In the genomic region with DNA sequence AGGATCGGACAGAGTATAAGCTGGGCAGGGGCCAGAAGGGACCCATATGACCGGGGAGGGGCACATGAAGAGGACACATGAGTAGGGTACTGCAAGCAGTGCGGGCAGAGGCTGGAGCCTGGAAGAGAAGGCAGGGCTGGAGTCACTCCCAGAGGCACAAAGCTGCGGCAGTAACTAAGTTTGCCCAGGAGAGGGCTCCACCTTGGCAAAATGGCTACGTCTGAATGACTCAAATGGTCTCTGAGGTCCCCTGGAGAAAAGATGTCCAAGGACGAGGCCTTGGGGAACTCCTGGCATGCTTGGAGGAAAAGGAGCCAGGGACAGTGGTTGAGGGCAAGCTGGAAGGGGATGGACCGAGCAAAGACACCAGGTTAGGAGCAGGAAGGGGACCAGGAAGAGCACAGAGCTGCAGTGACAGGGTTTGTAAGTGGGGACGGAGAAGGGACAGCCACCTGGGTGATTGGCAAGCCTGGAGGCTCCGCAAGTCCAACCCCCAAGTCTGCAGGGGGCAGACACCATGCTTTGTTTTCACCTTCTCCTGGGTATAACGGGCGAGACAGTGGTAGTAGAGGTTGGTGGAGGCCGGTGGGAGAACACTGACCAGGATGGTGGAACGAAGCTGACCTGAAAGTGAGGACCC, we compare ENCODE assay signal across 8 cellular contexts. TPM values are rescaled to one million over a fixed set of nuclear protein-coding genes. Genes with fewer than 3 reads are reported as not detected.
A peak's percentile ranks its signal among the peaks of the same experiment; 100 is the strongest.
DNase-seq lines count a peak whose midpoint lies in the region; ATAC-seq and TF ChIP-seq lines count a peak whose summit lies in the region.

No MANE protein-coding gene starts in this region.

- H3K4me1 Mint-ChIP-seq in progenitor cell of endocrine pancreas (ENCODE audit: low read depth), result no peaks in the 10 kb centered on the region

- ATAC-seq in DND-41 (ENCODE audit: insufficient read depth, low read depth) (peak; percentile 98), HG02884 (IDR thresholded peaks at IDR 0.05; ENCODE audit: unreplicated experiment) (no peak)

- intact Hi-C loops in vagina (cut with DNase I), result no loop called here

- H3K27ac ChIP-seq in DND-41 (ENCODE audit: low read length) (no peak overlapping the region), KMS-11 (no peak overlapping the region), vagina (no peak overlapping the region)

- no peaks in the 10 kb centered on the region for H3K79me2 ChIP-seq in DND-41 (ENCODE audit: insufficient read depth, low read length)
- no peaks in the 10 kb centered on the region for H3K79me2 ChIP-seq in KMS-11 (ENCODE audit: insufficient read depth, low read depth)

- DNase-seq in DND-41 (peak; percentile 67), SIG-M5 treated with dmso at 0.1 percent for 504 hours (lab: John Stamatoyannopoulos, UW; ENCODE audit: unreplicated experiment) (peak; percentile 51), glomerular endothelial cell (ENCODE audit: extremely low read depth, low read depth, low spot score) (peak; percentile 25), progenitor cell of endocrine pancreas (ENCODE audit: low spot score, unreplicated experiment) (peak; percentile 57), vagina (ENCODE audit: extremely low spot score in 2 of 2) (no peak)
- DNase-seq in activated naive CD4-positive, alpha-beta T cell (lab: John Stamatoyannopoulos, UW), result peak; percentile 8 to 38 (median 16)

- H3K4me2 ChIP-seq in DND-41 (ENCODE audit: insufficient read depth, low read length) (no peak overlapping the region), KMS-11 (no peak overlapping the region)

- peak overlapping the region; percentile 49; the same call in 1 of the 2 replicates for H2AFZ ChIP-seq in DND-41 (ENCODE audit: low read depth, low read length)
- peak overlapping the region; percentile 64 for H2AFZ ChIP-seq in KMS-11 (ENCODE audit: low read depth)

- TF ChIP-seq POLR2A in vagina (IDR thresholded peaks at IDR 0.05), result no peak

- H3K27ac Mint-ChIP-seq in progenitor cell of endocrine pancreas, result peak overlapping the region; percentile 2

- H3K9me3 ChIP-seq in DND-41 (ENCODE audit: insufficient read depth, low read length, severe bottlenecking) (no peaks in the 10 kb centered on the region), vagina (no peaks in the 10 kb centered on the region)

- H3K4me3 ChIP-seq in DND-41 (ENCODE audit: low read depth in 1 of 2, low read length in 2 of 2) (no peak overlapping the region), KMS-11 (IDR thresholded peaks at IDR 0.05; ENCODE audit: insufficient read depth, low read depth, low read length) (no peak overlapping the region), vagina (no peak overlapping the region)

- no peaks in the 10 kb centered on the region for H4K20me1 ChIP-seq in DND-41 (ENCODE audit: insufficient read depth, low read length)
- H4K20me1 ChIP-seq in KMS-11 (ENCODE audit: insufficient read depth), result no peaks in the 10 kb centered on the region

- peaks cover 51% of the 10 kb centered on the region for H3K27me3 Mint-ChIP-seq in progenitor cell of endocrine pancreas

- H3K36me3 ChIP-seq in DND-41 (ENCODE audit: insufficient read depth, low read length) (no peaks in the 10 kb centered on the region), KMS-11 (ENCODE audit: insufficient read depth) (no peaks in the 10 kb centered on the region), vagina (no peaks in the 10 kb centered on the region)

- H3K27me3 ChIP-seq in DND-41 (ENCODE audit: insufficient read depth, low read length, poor library complexity), result peaks cover 11% of the 10 kb centered on the region
- H3K27me3 ChIP-seq in KMS-11 (ENCODE audit: insufficient read depth, low read depth), result no peaks in the 10 kb centered on the region
- H3K27me3 ChIP-seq in vagina, result no peaks in the 10 kb centered on the region

- H3K36me3 Mint-ChIP-seq in progenitor cell of endocrine pancreas (ENCODE audit: insufficient read depth), result no peaks in the 10 kb centered on the region

- H3K4me1 ChIP-seq in DND-41 (ENCODE audit: insufficient read depth, low read length) (no peaks in the 10 kb centered on the region), KMS-11 (ENCODE audit: low read depth, poor library complexity, severe bottlenecking) (no peaks in the 10 kb centered on the region), vagina (no peaks in the 10 kb centered on the region)

- H3K4me3 Mint-ChIP-seq in progenitor cell of endocrine pancreas (ENCODE audit: low read depth), result no peak overlapping the region

- peak; percentile 83 for TF ChIP-seq CTCF in DND-41 (IDR thresholded peaks at IDR 0.05; ENCODE audit: borderline replicate concordance, extremely low read depth, low read length, poor library complexity, severe bottlenecking)
- TF ChIP-seq CTCF in KMS-11 (conservative IDR thresholded peaks at IDR 0.05; ENCODE audit: low read depth, low read length), result peak; percentile 84
- TF ChIP-seq CTCF in progenitor cell of endocrine pancreas (IDR thresholded peaks at IDR 0.05; ENCODE audit: unreplicated experiment), result peak; percentile 78
- peak; percentile 23 to 50 (median 38) for TF ChIP-seq CTCF in vagina (IDR thresholded peaks at IDR 0.05)

- H3K9ac ChIP-seq in DND-41 (ENCODE audit: low read depth, low read length), result no peak overlapping the region
- no peak overlapping the region for H3K9ac ChIP-seq in KMS-11

- no peaks in the 10 kb centered on the region for H3K9me3 Mint-ChIP-seq in progenitor cell of endocrine pancreas (ENCODE audit: low read depth)

RNA-seq across cellular contexts. Expression of a gene that starts 43.1 kb away (rescaled TPM):
- total RNA-seq in glomerular endothelial cell (not detected in 2 replicates), progenitor cell of endocrine pancreas (not detected in 2 replicates), vagina (not detected)

Comparison
In these comparisons a context has a peak if more than half of its experiments do, and no peak if none do; other contexts are left out.
1. DNase-seq: peak in DND-41 (single experiment), SIG-M5 treated with dmso at 0.1 percent for 504 hours (single experiment), activated naive CD4-positive, alpha-beta T cell (4 of 4), glomerular endothelial cell (single experiment) and progenitor cell of endocrine pancreas (single experiment); none in vagina (0 of 2).
2. Peak in every context shown above with its lines, with median percentiles within 50 percentile points of each other: CTCF ChIP-seq.